Comparison of ENCODE assay signal across 13 cellular contexts in genomic region chr3:15356186-15356585, GRCh38. TPM values are rescaled to one million over a fixed set of nuclear protein-coding genes. Genes with fewer than 3 reads are reported as not detected.
DNase-seq lines count a peak whose midpoint lies in the region; ATAC-seq and TF ChIP-seq lines count a peak whose summit lies in the region.
"Had no signal": no experiment of that assay in that cellular context is flagged by ENCODE, and none has a peak within 500 bp of the region (broad histone marks: within the 10 kb centered on the region; RNA-seq: fewer than 3 reads in every experiment).

No MANE protein-coding gene starts in this region.

- CTCF ChIA-PET in mammary epithelial cell (lab: Charles Lee; ENCODE audit: low non-redundant PET) = no interaction called here

- H3K4me3 Mint-ChIP-seq in activated T-helper 2 cell treated with anti-CD3 and anti-CD28 coated beads, Interferon-gamma antibody, Interleukin-2, Interleukin-4, amounts not matched to agents 10 μg/mL and 5 μg/mL and 100 μg/mL, durations not matched to agents 14 hours and 24 hours and 36 hours (ENCODE audit: low read depth) = peak overlapping the region; percentile 24
- H3K4me3 Mint-ChIP-seq in type B pancreatic cell = no peak overlapping the region

- no TSS peak for BruUV-seq in mammary epithelial cell (replicated peaks; lab: Mats Ljungman, UMichigan)

- WGBS in mammary epithelial cell (ENCODE audit: low coverage, missing lambda C conversion rate) = 44% methylated on average over 2 of the region's 2 CpGs

- H3K4me1 ChIP-seq in breast epithelium (peaks cover 0 to 16% of the 10 kb centered on the region in 2 donors), mammary epithelial cell (ENCODE audit: insufficient read depth, low read length) (peaks cover 9% of the 10 kb centered on the region), ascending aorta (peaks cover 5 to 10% of the 10 kb centered on the region in 2 donors)

- peak overlapping the region in 1 of 3 donors; percentile 22 for H3K4me3 ChIP-seq in breast epithelium
- H3K4me3 ChIP-seq in mammary epithelial cell (replicated peaks in 1 of 3; ENCODE audit: insufficient read depth in 1 of 3, low read depth in 2 of 3, low read length in 3 of 3) = no peak overlapping the region
- H3K4me3 ChIP-seq in ascending aorta = no peak overlapping the region
- H3K4me3 ChIP-seq: BLaER1 had no signal

- H3K9me3 ChIP-seq in breast epithelium = peaks cover 6 to 7% of the 10 kb centered on the region in 2 donors
- H3K9me3 ChIP-seq in mammary epithelial cell (replicated peaks; ENCODE audit: insufficient read depth, low read length) = no peaks in the 10 kb centered on the region
- peaks cover 0 to 9% of the 10 kb centered on the region in 2 donors for H3K9me3 ChIP-seq in ascending aorta

- no peaks in the 10 kb centered on the region for H3K36me3 ChIP-seq in breast epithelium
- H3K36me3 ChIP-seq in mammary epithelial cell (ENCODE audit: insufficient read depth, low read length) = no peaks in the 10 kb centered on the region
- no peaks in the 10 kb centered on the region for H3K36me3 ChIP-seq in ascending aorta
- H3K36me3 ChIP-seq: BLaER1 had no signal

- no peaks in the 10 kb centered on the region for H3K79me2 ChIP-seq in mammary epithelial cell (ENCODE audit: insufficient read depth, low read length)

- H3K9ac ChIP-seq in mammary epithelial cell (ENCODE audit: insufficient read depth, low read length) = no peak overlapping the region
- H3K9ac ChIP-seq: BLaER1 had no signal

- peaks cover 34% of the 10 kb centered on the region for H3K4me1 Mint-ChIP-seq in activated T-helper 2 cell treated with anti-CD3 and anti-CD28 coated beads, Interferon-gamma antibody, Interleukin-2, Interleukin-4, amounts not matched to agents 10 μg/mL and 5 μg/mL and 100 μg/mL, durations not matched to agents 14 hours and 24 hours and 36 hours (ENCODE audit: low read depth)
- peaks cover 16% of the 10 kb centered on the region for H3K4me1 Mint-ChIP-seq in type B pancreatic cell (ENCODE audit: unreplicated experiment)

- H3K27ac ChIP-seq in breast epithelium (peak overlapping the region; percentile 81), mammary epithelial cell (ENCODE audit: insufficient read depth, low read depth, low read length) (no peak overlapping the region), ascending aorta (no peak overlapping the region)
- H3K27ac ChIP-seq: BLaER1 had no signal

- H3K4me2 ChIP-seq in mammary epithelial cell (ENCODE audit: insufficient read depth, low read depth, low read length) = no peak overlapping the region

- DNase-seq in breast epithelium (ENCODE audit: low spot score in 2 of 2) = peak in 1 of 2 donors; percentile 51
- DNase-seq in mammary epithelial cell = no peak
- DNase-seq in activated T-helper 2 cell treated with anti-CD3 and anti-CD28 coated beads, Interferon-gamma antibody, Interleukin-2, Interleukin-4, amounts not matched to agents 10 μg/mL and 5 μg/mL and 100 μg/mL, durations not matched to agents 14 hours and 24 hours and 36 hours (ENCODE audit: low spot score) = no peak
- peak; percentile 90 for DNase-seq in islet precursor cell
- DNase-seq in type B pancreatic cell (ENCODE audit: extremely low spot score, unreplicated experiment) = no peak
- DNase-seq in DMS53 (lab: John Stamatoyannopoulos, UW) = no peak
- DNase-seq in ascending aorta (ENCODE audit: low spot score in 2 of 2) = no peak
- DNase-seq: activated CD8-positive, alpha-beta memory T cell treated with anti-CD3 and anti-CD28 coated beads for 24 hours; erythroblast; NCI-H748 treated with DMSO at 0.1 percent for 48 hours; stimulated activated CD4-positive, alpha-beta T cell treated with anti-CD3 and anti-CD28 coated beads, Interleukin-12 subunit alpha, Interleukin-12 subunit beta, amount 100 ng/mL, for 4 hours had no signal

- TF ChIP-seq CTCF in breast epithelium (IDR thresholded peaks at IDR 0.05) = no peak
- no peak for TF ChIP-seq CTCF in mammary epithelial cell (conservative IDR thresholded peaks at IDR 0.05 in 1 of 2, IDR thresholded peaks at IDR 0.05 in 1 of 2; ENCODE audit: extremely low read depth in 1 of 2, insufficient read depth in 1 of 2, low read depth in 1 of 2, low read length in 2 of 2)
- TF ChIP-seq CTCF in type B pancreatic cell (conservative IDR thresholded peaks at IDR 0.05) = no peak
- TF ChIP-seq CTCF in ascending aorta (IDR thresholded peaks at IDR 0.05) = no peak

- in situ Hi-C loops in mammary epithelial cell (cut with MboI; ENCODE audit: low sequenced_read_pairs in 2 of 2) = no loop called here

- H2AFZ ChIP-seq in mammary epithelial cell (ENCODE audit: low read depth, low read length) = no peak overlapping the region

- no peaks in the 10 kb centered on the region for H4K20me1 ChIP-seq in mammary epithelial cell (ENCODE audit: insufficient read depth, low read length)
- H4K20me1 ChIP-seq: BLaER1 had no signal

- no peak for TF ChIP-seq POLR2A in breast epithelium (IDR thresholded peaks at IDR 0.05)

- dilution Hi-C loops in mammary epithelial cell (cut with HindIII; ENCODE audit: low sequenced_read_pairs) = no loop called here

- H3K9me3 Mint-ChIP-seq in activated T-helper 2 cell treated with anti-CD3 and anti-CD28 coated beads, Interferon-gamma antibody, Interleukin-2, Interleukin-4, amounts not matched to agents 10 μg/mL and 5 μg/mL and 100 μg/mL, durations not matched to agents 14 hours and 24 hours and 36 hours = peaks cover 6% of the 10 kb centered on the region
- H3K9me3 Mint-ChIP-seq in type B pancreatic cell = peaks cover 5% of the 10 kb centered on the region

- peaks cover 3% of the 10 kb centered on the region for H3K36me3 Mint-ChIP-seq in activated T-helper 2 cell treated with anti-CD3 and anti-CD28 coated beads, Interferon-gamma antibody, Interleukin-2, Interleukin-4, amounts not matched to agents 10 μg/mL and 5 μg/mL and 100 μg/mL, durations not matched to agents 14 hours and 24 hours and 36 hours (ENCODE audit: low read depth)
- no peaks in the 10 kb centered on the region for H3K36me3 Mint-ChIP-seq in type B pancreatic cell

- H3K27ac Mint-ChIP-seq in activated T-helper 2 cell treated with anti-CD3 and anti-CD28 coated beads, Interferon-gamma antibody, Interleukin-2, Interleukin-4, amounts not matched to agents 10 μg/mL and 5 μg/mL and 100 μg/mL, durations not matched to agents 14 hours and 24 hours and 36 hours = peak overlapping the region; percentile 85
- H3K27ac Mint-ChIP-seq in type B pancreatic cell = peak overlapping the region; percentile 63

- ATAC-seq in HG03039 (IDR thresholded peaks at IDR 0.05; ENCODE audit: unreplicated experiment) = no peak

- intact Hi-C loops in breast epithelium (cut with DNase I; ENCODE audit: low total_unique reads) = no loop called here
- intact Hi-C loops in mammary epithelial cell (cut with micrococcal nuclease) = no loop called here
- intact Hi-C loops in activated T-helper 2 cell treated with anti-CD3 and anti-CD28 coated beads, Interferon-gamma antibody, Interleukin-2, Interleukin-4, amounts not matched to agents 10 μg/mL and 5 μg/mL and 100 μg/mL, durations not matched to agents 14 hours and 24 hours and 36 hours (cut with micrococcal nuclease) = loop anchor here (1.0 kb wide), 1 partner anchor 46 kb away; no protein-coding TSS in a partner anchor
- intact Hi-C loops in ascending aorta (cut with DNase I) = no loop called here

- H3K27me3 Mint-ChIP-seq in activated T-helper 2 cell treated with anti-CD3 and anti-CD28 coated beads, Interferon-gamma antibody, Interleukin-2, Interleukin-4, amounts not matched to agents 10 μg/mL and 5 μg/mL and 100 μg/mL, durations not matched to agents 14 hours and 24 hours and 36 hours (ENCODE audit: low read depth) = no peaks in the 10 kb centered on the region
- H3K27me3 Mint-ChIP-seq in type B pancreatic cell = no peaks in the 10 kb centered on the region

- H3K27me3 ChIP-seq in breast epithelium (no peaks in the 10 kb centered on the region), mammary epithelial cell (ENCODE audit: insufficient read depth, low read length) (no peaks in the 10 kb centered on the region), ascending aorta (no peaks in the 10 kb centered on the region)
- H3K27me3 ChIP-seq: BLaER1 had no signal

RNA-seq across cellular contexts. Expression of gene SH3BP5, which starts 23.8 kb away (rescaled TPM):
- total RNA-seq in breast epithelium (10 to 100 TPM; 56.9 to 96.2 (median 83.2) TPM), mammary epithelial cell (10 to 100 TPM; 15.4 to 21.0 TPM), type B pancreatic cell (ENCODE audit: low replicate concordance) (31.2 and 33.4 TPM in 2 replicates), ascending aorta (65.9 TPM)
- polyA plus RNA-seq in mammary epithelial cell = 20.1 TPM
- polyA minus RNA-seq in mammary epithelial cell = 10.6 TPM
- 14.8 and 15.0 TPM in 2 replicates for total RNA-seq in activated T-helper 2 cell treated with anti-CD3 and anti-CD28 coated beads, Interferon-gamma antibody, Interleukin-2, Interleukin-4, amounts not matched to agents 10 μg/mL and 5 μg/mL and 100 μg/mL, durations not matched to agents 14 hours and 24 hours and 36 hours

Comparison
In these comparisons a context has a peak if more than half of its experiments do, and no peak if none do; other contexts are left out.
1. H3K27ac ChIP-seq: peak in breast epithelium (2 of 2); none in mammary epithelial cell (single experiment) and ascending aorta (0 of 2).